1 cellular context compared by ENCODE assay signal in the genomic region with DNA sequence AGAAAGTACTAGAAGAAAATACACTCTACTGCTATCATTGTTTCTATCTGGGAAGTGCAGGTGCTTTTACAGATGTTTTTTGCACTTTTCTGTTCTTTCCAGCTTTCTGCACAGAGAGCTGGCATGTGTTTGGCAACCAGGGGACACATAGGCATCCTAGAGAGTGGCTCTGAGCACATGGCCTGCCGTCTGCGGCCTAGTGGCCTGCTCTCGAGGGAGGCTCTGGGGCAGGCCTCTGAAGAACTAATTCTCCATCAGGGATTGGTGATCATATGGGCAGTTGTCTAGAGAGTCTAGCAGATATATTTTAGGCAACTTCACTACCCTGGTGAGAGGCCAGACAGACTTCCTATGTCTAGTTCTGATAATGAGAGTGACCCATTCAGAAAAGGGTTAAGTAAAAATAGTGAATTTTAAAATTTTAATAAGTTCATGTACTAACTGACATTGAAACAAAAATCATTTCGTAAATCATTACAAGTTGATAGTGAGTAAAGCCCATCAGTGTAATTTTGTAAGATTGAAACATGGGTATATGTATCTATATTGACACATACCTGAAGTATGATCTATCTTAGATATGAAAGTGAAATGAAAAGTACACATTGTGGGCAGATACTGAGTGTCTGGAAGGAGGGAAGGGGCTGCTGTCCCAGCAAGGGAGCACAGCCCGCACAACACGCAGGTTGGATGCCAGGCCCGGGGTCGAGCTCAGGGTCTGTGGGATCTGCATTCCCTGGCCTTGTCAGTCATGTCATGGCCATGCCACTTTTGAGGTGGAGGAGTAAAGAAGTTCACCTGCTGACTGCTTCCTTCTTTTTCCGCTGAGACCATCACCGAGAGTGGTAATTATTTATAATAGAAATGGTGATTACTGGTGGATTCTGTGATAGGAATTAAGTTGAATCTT.
TF ChIP-seq lines count a peak whose summit lies in the region.

No MANE protein-coding gene starts in this region.

TF ChIP-seq in GM12878, 131 proteins besides CTCF, POLR2A, EP300 and RAD21 (continued from another document):
- TF ChIP-seq, protein P1, sequence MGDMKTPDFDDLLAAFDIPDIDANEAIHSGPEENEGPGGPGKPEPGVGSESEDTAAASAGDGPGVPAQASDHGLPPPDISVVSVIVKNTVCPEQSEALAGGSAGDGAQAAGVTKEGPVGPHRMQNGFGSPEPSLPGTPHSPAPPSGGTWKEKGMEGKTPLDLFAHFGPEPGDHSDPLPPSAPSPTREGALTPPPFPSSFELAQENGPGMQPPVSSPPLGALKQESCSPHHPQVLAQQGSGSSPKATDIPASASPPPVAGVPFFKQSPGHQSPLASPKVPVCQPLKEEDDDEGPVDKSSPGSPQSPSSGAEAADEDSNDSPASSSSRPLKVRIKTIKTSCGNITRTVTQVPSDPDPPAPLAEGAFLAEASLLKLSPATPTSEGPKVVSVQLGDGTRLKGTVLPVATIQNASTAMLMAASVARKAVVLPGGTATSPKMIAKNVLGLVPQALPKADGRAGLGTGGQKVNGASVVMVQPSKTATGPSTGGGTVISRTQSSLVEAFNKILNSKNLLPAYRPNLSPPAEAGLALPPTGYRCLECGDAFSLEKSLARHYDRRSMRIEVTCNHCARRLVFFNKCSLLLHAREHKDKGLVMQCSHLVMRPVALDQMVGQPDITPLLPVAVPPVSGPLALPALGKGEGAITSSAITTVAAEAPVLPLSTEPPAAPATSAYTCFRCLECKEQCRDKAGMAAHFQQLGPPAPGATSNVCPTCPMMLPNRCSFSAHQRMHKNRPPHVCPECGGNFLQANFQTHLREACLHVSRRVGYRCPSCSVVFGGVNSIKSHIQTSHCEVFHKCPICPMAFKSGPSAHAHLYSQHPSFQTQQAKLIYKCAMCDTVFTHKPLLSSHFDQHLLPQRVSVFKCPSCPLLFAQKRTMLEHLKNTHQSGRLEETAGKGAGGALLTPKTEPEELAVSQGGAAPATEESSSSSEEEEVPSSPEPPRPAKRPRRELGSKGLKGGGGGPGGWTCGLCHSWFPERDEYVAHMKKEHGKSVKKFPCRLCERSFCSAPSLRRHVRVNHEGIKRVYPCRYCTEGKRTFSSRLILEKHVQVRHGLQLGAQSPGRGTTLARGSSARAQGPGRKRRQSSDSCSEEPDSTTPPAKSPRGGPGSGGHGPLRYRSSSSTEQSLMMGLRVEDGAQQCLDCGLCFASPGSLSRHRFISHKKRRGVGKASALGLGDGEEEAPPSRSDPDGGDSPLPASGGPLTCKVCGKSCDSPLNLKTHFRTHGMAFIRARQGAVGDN (IDR thresholded peaks at IDR 0.05): no peak
